In genomic region chr6:14121936-14122344, GRCh38 we compare ENCODE assay signal across 9 cellular contexts. TPM values are rescaled to one million over a fixed set of nuclear protein-coding genes. Genes with fewer than 3 reads are reported as not detected.
DNase-seq lines count a peak whose midpoint lies in the region; ATAC-seq, FAIRE-seq and TF ChIP-seq lines count a peak whose summit lies in the region.
"Had no signal": no experiment of that assay in that cellular context is flagged by ENCODE, and none has a peak within 500 bp of the region (broad histone marks: within the 10 kb centered on the region; RNA-seq: fewer than 3 reads in every experiment).

No MANE protein-coding gene starts in this region.

- no peaks in the 10 kb centered on the region for H3K27me3 Mint-ChIP-seq in dendritic cell treated with granulocyte-macrophage colony-stimulating factor and Interleukin-4, amounts not matched to agents 40 ng/mL and 50 ng/mL, for 4 days
- no peaks in the 10 kb centered on the region for H3K27me3 Mint-ChIP-seq in osteocyte (ENCODE audit: unreplicated experiment)

- H3K27ac ChIP-seq in HL-60 (replicated peaks) = peak overlapping the region; percentile 46

- H3K4me1 Mint-ChIP-seq in dendritic cell treated with granulocyte-macrophage colony-stimulating factor and Interleukin-4, amounts not matched to agents 40 ng/mL and 50 ng/mL, for 4 days (ENCODE audit: low read depth) = peaks cover 73% of the 10 kb centered on the region
- peaks cover 8% of the 10 kb centered on the region for H3K4me1 Mint-ChIP-seq in osteocyte (ENCODE audit: unreplicated experiment)

- TF ChIP-seq CTCF in HL-60 (IDR thresholded peaks at IDR 0.05; ENCODE audit: insufficient read depth, low read length) (no peak), osteocyte (IDR thresholded peaks at IDR 0.05) (no peak)

- peak overlapping the region; percentile 64 for H3K4me3 Mint-ChIP-seq in dendritic cell treated with granulocyte-macrophage colony-stimulating factor and Interleukin-4, amounts not matched to agents 40 ng/mL and 50 ng/mL, for 4 days
- no peak overlapping the region for H3K4me3 Mint-ChIP-seq in osteocyte (ENCODE audit: unreplicated experiment)

- intact Hi-C loops in dendritic cell treated with granulocyte-macrophage colony-stimulating factor and Interleukin-4, amounts not matched to agents 40 ng/mL and 50 ng/mL, for 4 days (cut with micrococcal nuclease) = loop anchor here (1.0 kb wide), 1 partner anchor 27 kb away; no protein-coding TSS in a partner anchor

- no peaks in the 10 kb centered on the region for H3K9me3 Mint-ChIP-seq in dendritic cell treated with granulocyte-macrophage colony-stimulating factor and Interleukin-4, amounts not matched to agents 40 ng/mL and 50 ng/mL, for 4 days
- no peaks in the 10 kb centered on the region for H3K9me3 Mint-ChIP-seq in osteocyte (ENCODE audit: unreplicated experiment)

- no peak overlapping the region for H3K4me3 ChIP-seq in HL-60 (replicated peaks; ENCODE audit: insufficient read depth, low read length)
- H3K4me3 ChIP-seq: lung had no signal

- no peak for DNase-seq in GM12891 (ENCODE audit: insufficient read length, low spot score)
- peak; percentile 34 to 82 for DNase-seq in HL-60 (ENCODE audit: low read depth in 1 of 2, low spot score in 1 of 2)
- no peak for DNase-seq in AG08395 (ENCODE audit: low spot score)
- no peak for DNase-seq in osteocyte (ENCODE audit: extremely low spot score, unreplicated experiment)
- DNase-seq in NCI-H146 (lab: John Stamatoyannopoulos, UW) = no peak
- DNase-seq in T-helper 9 cell = no peak

- ATAC-seq in GM21390 (IDR thresholded peaks at IDR 0.05; ENCODE audit: unreplicated experiment) = peak; percentile 66

- H3K27me3 ChIP-seq in HL-60 (ENCODE audit: insufficient read depth, poor library complexity, severe bottlenecking) = no peaks in the 10 kb centered on the region

- FAIRE-seq in GM12891 (lab: Jason Lieb, UNC) = peak; percentile 92

- H3K36me3 Mint-ChIP-seq in dendritic cell treated with granulocyte-macrophage colony-stimulating factor and Interleukin-4, amounts not matched to agents 40 ng/mL and 50 ng/mL, for 4 days (ENCODE audit: low read depth) = peaks cover 64% of the 10 kb centered on the region
- H3K36me3 Mint-ChIP-seq in osteocyte (ENCODE audit: unreplicated experiment) = no peaks in the 10 kb centered on the region

- peak; percentile 77 for TF ChIP-seq POLR2A in GM12891 (IDR thresholded peaks at IDR 0.05; ENCODE audit: low read depth, low read length)

- peak overlapping the region; percentile 96 for H3K27ac Mint-ChIP-seq in dendritic cell treated with granulocyte-macrophage colony-stimulating factor and Interleukin-4, amounts not matched to agents 40 ng/mL and 50 ng/mL, for 4 days
- H3K27ac Mint-ChIP-seq in osteocyte (ENCODE audit: unreplicated experiment) = no peak overlapping the region

TF ChIP-seq in GM12891, 5 proteins besides CTCF, POLR2A, EP300 and RAD21:
- TF ChIP-seq TAF1 (IDR thresholded peaks at IDR 0.05; ENCODE audit: low read depth, low read length) (no peak; the same call in 1 of the 2 replicates), POLR2AphosphoS5 (IDR thresholded peaks at IDR 0.05; ENCODE audit: low read depth, low read length) (peak; percentile 61), POU2F2 (IDR thresholded peaks at IDR 0.05; ENCODE audit: low read depth, low read length) (0 out of 2 replicates have a peak, but pooled peaks have one; percentile 31), PAX5 (IDR thresholded peaks at IDR 0.05; ENCODE audit: insufficient read depth, low read length, severe bottlenecking) (no peak), SPI1 (IDR thresholded peaks at IDR 0.05; ENCODE audit: low read depth, low read length) (peak; percentile 43; the same call in 1 of the 2 replicates)

RNA-seq across cellular contexts. Expression of gene CD83, which starts 4.4 kb away (rescaled TPM):
- polyA plus RNA-seq in GM12891 (2012; ENCODE audit: low read depth, missing spikeins) = 69.9 TPM
- total RNA-seq in osteocyte = 1.4 and 1.6 TPM in 2 replicates

Comparison
In these comparisons a context has a peak if more than half of its experiments do, and no peak if none do; other contexts are left out.
1. DNase-seq: peak in HL-60 (2 of 2); none in GM12891 (single experiment), AG08395 (single experiment), osteocyte (single experiment), NCI-H146 (single experiment) and T-helper 9 cell (single experiment).